ENCODE assay signal across 8 cellular contexts in genomic region chrX:11423362-11423818, GRCh38.
DNase-seq lines count a peak whose midpoint lies in the region; ATAC-seq and TF ChIP-seq lines count a peak whose summit lies in the region.

No MANE protein-coding gene starts in this region.

- no peaks in the 10 kb centered on the region for H3K9me2 ChIP-seq in GM23338 (ENCODE audit: insufficient read depth)

- peaks cover 6% of the 10 kb centered on the region; the same call in 2 of the 3 replicates for H3K4me1 Mint-ChIP-seq in GM23338
- no peaks in the 10 kb centered on the region for H3K4me1 Mint-ChIP-seq in activated T-helper 17 cell treated with anti-CD3 and anti-CD28 coated beads, Interleukin-2, amount 50 U/mL, for 72 hours

- POLR2A ChIA-PET in A673 (lab: Charles Lee; ENCODE audit: low non-redundant PET): no interaction called here

- H2AFZ ChIP-seq in osteoblast (ENCODE audit: low read length) (no peak overlapping the region), GM23338 (no peak overlapping the region)

- H3K27me3 ChIP-seq in osteoblast (ENCODE audit: insufficient read depth, low read length) (no peaks in the 10 kb centered on the region), GM23338 (ENCODE audit: insufficient read depth) (peaks cover 23% of the 10 kb centered on the region), A673 (replicated peaks; ENCODE audit: insufficient read depth, low read depth, low read length, poor library complexity) (peaks cover 21% of the 10 kb centered on the region)

- H3K79me2 ChIP-seq in osteoblast (ENCODE audit: insufficient read depth, low read length): no peaks in the 10 kb centered on the region
- H3K79me2 ChIP-seq in GM23338 (replicated peaks; ENCODE audit: insufficient read depth): no peaks in the 10 kb centered on the region

- H3K4me3 ChIP-seq in osteoblast (ENCODE audit: insufficient read depth, low read length) (no peak overlapping the region), GM23338 (no peak overlapping the region), A673 (ENCODE audit: low read depth, low read length, poor library complexity, severe bottlenecking) (no peak overlapping the region)

- no peaks in the 10 kb centered on the region for H3K9me3 Mint-ChIP-seq in GM23338
- no peaks in the 10 kb centered on the region for H3K9me3 Mint-ChIP-seq in activated T-helper 17 cell treated with anti-CD3 and anti-CD28 coated beads, Interleukin-2, amount 50 U/mL, for 72 hours

- ATAC-seq in GM19351 (IDR thresholded peaks at IDR 0.05; ENCODE audit: unreplicated experiment) (peak; percentile 87), HG03432 (IDR thresholded peaks at IDR 0.05; ENCODE audit: unreplicated experiment) (peak; percentile 76), GM23338 (no peak)
- ATAC-seq in activated T-helper 17 cell treated with anti-CD3 and anti-CD28 coated beads, Interleukin-2, amount 50 U/mL, for 72 hours (replicated peaks): no peak

- no TSS peak for BruUV-seq in A673 (replicated peaks; lab: Mats Ljungman, UMichigan)

- DNase-seq in ACHN (peak; percentile 17), amniotic epithelial cell (ENCODE audit: low read depth) (peak; percentile 91), osteoblast (ENCODE audit: insufficient read length, low spot score, missing footprints) (peak; percentile 82), GM23338 (ENCODE audit: low spot score) (no peak), A673 (ENCODE audit: low spot score) (no peak)

- in situ Hi-C loops in ACHN (cut with HindIII; ENCODE audit: low pct_ligation_motif_present, low pct_unique_long_range_greater_than_20kb, low sequenced_read_pairs): no loop called here

- intact Hi-C loops in A673 (cut with micrococcal nuclease; ENCODE audit: unreplicated experiment): no loop called here

- H3K9me3 ChIP-seq in osteoblast (ENCODE audit: low read depth, low read length): no peaks in the 10 kb centered on the region
- H3K9me3 ChIP-seq in A673 (ENCODE audit: low read depth, low read length, poor library complexity, severe bottlenecking): no peaks in the 10 kb centered on the region

- no peaks in the 10 kb centered on the region for H3K36me3 Mint-ChIP-seq in GM23338 (ENCODE audit: low read depth)
- H3K36me3 Mint-ChIP-seq in activated T-helper 17 cell treated with anti-CD3 and anti-CD28 coated beads, Interleukin-2, amount 50 U/mL, for 72 hours (ENCODE audit: low read depth): no peaks in the 10 kb centered on the region

- no peaks in the 10 kb centered on the region for H4K20me1 ChIP-seq in osteoblast (ENCODE audit: insufficient read depth, low read length)
- no peaks in the 10 kb centered on the region for H4K20me1 ChIP-seq in GM23338 (replicated peaks; ENCODE audit: insufficient read depth)

- CTCF ChIA-PET in A673 (lab: Charles Lee): no interaction called here

- no peak overlapping the region for H3K27ac Mint-ChIP-seq in GM23338
- H3K27ac Mint-ChIP-seq in activated T-helper 17 cell treated with anti-CD3 and anti-CD28 coated beads, Interleukin-2, amount 50 U/mL, for 72 hours: no peak overlapping the region

- H3K27ac ChIP-seq in osteoblast (ENCODE audit: low read depth, low read length) (no peak overlapping the region), GM23338 (ENCODE audit: low read depth) (no peak overlapping the region), A673 (ENCODE audit: low read depth, low read length, poor library complexity, severe bottlenecking) (no peak overlapping the region)

- H3K36me3 ChIP-seq in osteoblast (ENCODE audit: insufficient read depth, low read length) (no peaks in the 10 kb centered on the region), GM23338 (ENCODE audit: insufficient read depth) (no peaks in the 10 kb centered on the region), A673 (ENCODE audit: insufficient read depth, low read length, poor library complexity, severe bottlenecking) (no peaks in the 10 kb centered on the region)

- H3F3A ChIP-seq in GM23338 (replicated peaks; ENCODE audit: low read depth): no peaks in the 10 kb centered on the region

- H3K4me2 ChIP-seq in osteoblast (ENCODE audit: insufficient read depth, low read length) (no peak overlapping the region), GM23338 (no peak overlapping the region)

- no peak overlapping the region for H3K4me3 Mint-ChIP-seq in GM23338
- H3K4me3 Mint-ChIP-seq in activated T-helper 17 cell treated with anti-CD3 and anti-CD28 coated beads, Interleukin-2, amount 50 U/mL, for 72 hours: no peak overlapping the region

- peaks cover 5% of the 10 kb centered on the region for H3K27me3 Mint-ChIP-seq in GM23338 (ENCODE audit: insufficient read depth, low read depth, poor library complexity)
- peaks cover 6% of the 10 kb centered on the region for H3K27me3 Mint-ChIP-seq in activated T-helper 17 cell treated with anti-CD3 and anti-CD28 coated beads, Interleukin-2, amount 50 U/mL, for 72 hours

- no peaks in the 10 kb centered on the region for H3K4me1 ChIP-seq in osteoblast (ENCODE audit: insufficient read depth, low read length)
- H3K4me1 ChIP-seq in GM23338 (ENCODE audit: insufficient read depth): no peaks in the 10 kb centered on the region
- no peaks in the 10 kb centered on the region for H3K4me1 ChIP-seq in A673 (ENCODE audit: insufficient read depth, low read length, poor library complexity, severe bottlenecking)

- no peak for TF ChIP-seq CTCF in osteoblast (IDR thresholded peaks at IDR 0.05; ENCODE audit: extremely low read depth, low read depth, low read length)
- TF ChIP-seq CTCF in GM23338 (conservative IDR thresholded peaks at IDR 0.05; ENCODE audit: low read depth in 2 of 2): no peak
- no peak for TF ChIP-seq CTCF in A673 (conservative IDR thresholded peaks at IDR 0.05; ENCODE audit: low read depth, low read length)

TF ChIP-seq in GM23338, 12 proteins besides CTCF, POLR2A, EP300 and RAD21:
- no peak for TF ChIP-seq CREB1 (CRISPR knock-in tag; IDR thresholded peaks at IDR 0.05; ENCODE audit: low read depth)

Comparison
In these comparisons a context has a peak if more than half of its experiments do, and no peak if none do; other contexts are left out.
1. DNase-seq: peak in ACHN (single experiment), amniotic epithelial cell (single experiment) and osteoblast (single experiment); none in GM23338 (single experiment) and A673 (single experiment).
2. ATAC-seq: peak in GM19351 (single experiment) and HG03432 (single experiment); none in GM23338 (single experiment) and activated T-helper 17 cell treated with anti-CD3 and anti-CD28 coated beads, Interleukin-2, amount 50 U/mL, for 72 hours (single experiment).